Comparison of ENCODE assay signal across 10 cellular contexts in genomic region chr1:144002141-144002881, GRCh38. TPM values are rescaled to one million over a fixed set of nuclear protein-coding genes. Genes with fewer than 3 reads are reported as not detected.
A peak's percentile ranks its signal among the peaks of the same experiment; 100 is the strongest.
DNase-seq lines count a peak whose midpoint lies in the region; ATAC-seq, FAIRE-seq and TF ChIP-seq lines count a peak whose summit lies in the region.
"Not testable (repeated sequence)": the region's sequence is repeated elsewhere in the genome, so short reads cannot be mapped to it uniquely, and the experiment has no call there.
"Had no signal": no experiment of that assay in that cellular context is flagged by ENCODE, and none has a peak within 500 bp of the region (broad histone marks: within the 10 kb centered on the region; RNA-seq: fewer than 3 reads in every experiment).

No MANE protein-coding gene starts in this region.

- H3K9ac ChIP-seq in Karpas-422 (ENCODE audit: low read length); endothelial cell of umbilical vein (replicated peaks; ENCODE audit: extremely low read depth, insufficient read depth, low read length): not testable (repeated sequence)

- H3K4me1 ChIP-seq in Karpas-422 (ENCODE audit: low read length); endothelial cell of umbilical vein (ENCODE audit: control insufficient read depth, extremely low read depth, insufficient read depth, low read length); left lung: not testable (repeated sequence)

- H3K36me3 ChIP-seq in Karpas-422 (ENCODE audit: insufficient read depth, low read length); endothelial cell of umbilical vein (ENCODE audit: control insufficient read depth in 2 of 2, extremely low read depth in 1 of 2, insufficient read depth in 2 of 2, low read length in 2 of 2); left lung: not testable (repeated sequence)

- not testable (repeated sequence) for H4K20me1 ChIP-seq in Karpas-422 (ENCODE audit: insufficient read depth, low read depth, low read length); endothelial cell of umbilical vein (replicated peaks; ENCODE audit: control insufficient read depth, extremely low read depth, insufficient read depth, low read length)

- BruUV-seq in endothelial cell of umbilical vein (replicated peaks; lab: Mats Ljungman, UMichigan), result not testable (repeated sequence)

- POLR2A ChIA-PET in WTC11 (lab: Charles Lee); endothelial cell of umbilical vein (lab: Charles Lee): not testable (repeated sequence)

- ATAC-seq in GM18498 (IDR thresholded peaks at IDR 0.05; ENCODE audit: unreplicated experiment) (peak; percentile 76), GM19467 (IDR thresholded peaks at IDR 0.05; ENCODE audit: unreplicated experiment) (peak; percentile 83), HG02642 (IDR thresholded peaks at IDR 0.05; ENCODE audit: poor library complexity, unreplicated experiment) (peak; percentile 86), WTC11 (peak; percentile 93), left lung (peak; percentile 81)
- peak; percentile 70 to 76 for ATAC-seq in stimulated activated naive B cell treated with anti-CD40 and anti-IgM and Interleukin-4, amounts not matched to agents 10 μg/mL and 1 μg/mL and 100 μg/mL, for 72 hours (replicated peaks)

- H3K4me3 Mint-ChIP-seq in WTC11; stimulated activated naive B cell treated with anti-CD40 and anti-IgM and Interleukin-4, amounts not matched to agents 10 μg/mL and 1 μg/mL and 100 μg/mL, for 72 hours: not testable (repeated sequence)

- not testable (repeated sequence) for H3K9me3 ChIP-seq in Karpas-422 (ENCODE audit: low read length); endothelial cell of umbilical vein (replicated peaks; ENCODE audit: control insufficient read depth, insufficient read depth, low read length); left lung

- not testable (repeated sequence) for H3K9me1 ChIP-seq in endothelial cell of umbilical vein (replicated peaks; ENCODE audit: control insufficient read depth, extremely low read depth, insufficient read depth, low read length)

- TF ChIP-seq CTCF in WTC11 (IDR thresholded peaks at IDR 0.05); endothelial cell of umbilical vein (IDR thresholded peaks at IDR 0.05; ENCODE audit: extremely low read depth in 1 of 2, insufficient read depth in 1 of 2, low read depth in 1 of 2, low read length in 2 of 2); left lung (IDR thresholded peaks at IDR 0.05): not testable (repeated sequence)

- dilution Hi-C loops in endothelial cell of umbilical vein (cut with MboI; ENCODE audit: extremely low pct_ligation_motif_present, low sequenced_read_pairs), result not testable (repeated sequence)

- not testable (repeated sequence) for H3K27me3 Mint-ChIP-seq in WTC11 (ENCODE audit: low read depth); stimulated activated naive B cell treated with anti-CD40 and anti-IgM and Interleukin-4, amounts not matched to agents 10 μg/mL and 1 μg/mL and 100 μg/mL, for 72 hours

- not testable (repeated sequence) for H3K27me3 ChIP-seq in Karpas-422 (ENCODE audit: low read length); endothelial cell of umbilical vein (ENCODE audit: control insufficient read depth in 2 of 2, insufficient read depth in 2 of 2, low read length in 2 of 2); left lung

- not testable (repeated sequence) for H3K27ac Mint-ChIP-seq in WTC11; stimulated activated naive B cell treated with anti-CD40 and anti-IgM and Interleukin-4, amounts not matched to agents 10 μg/mL and 1 μg/mL and 100 μg/mL, for 72 hours

- H3K36me3 Mint-ChIP-seq in WTC11; stimulated activated naive B cell treated with anti-CD40 and anti-IgM and Interleukin-4, amounts not matched to agents 10 μg/mL and 1 μg/mL and 100 μg/mL, for 72 hours: not testable (repeated sequence)

- H3K9me3 Mint-ChIP-seq in WTC11; stimulated activated naive B cell treated with anti-CD40 and anti-IgM and Interleukin-4, amounts not matched to agents 10 μg/mL and 1 μg/mL and 100 μg/mL, for 72 hours: not testable (repeated sequence)

- FAIRE-seq in endothelial cell of umbilical vein (lab: Jason Lieb, UNC), result not testable (repeated sequence)

- not testable (repeated sequence) for H3K9me2 ChIP-seq in Karpas-422 (replicated peaks; ENCODE audit: insufficient read depth, low read length)

- H3K27ac ChIP-seq in Karpas-422 (ENCODE audit: low read length); endothelial cell of umbilical vein (ENCODE audit: insufficient read depth, low read depth, low read length); left lung: not testable (repeated sequence)

- not testable (repeated sequence) for H3K79me2 ChIP-seq in Karpas-422 (ENCODE audit: low read length); endothelial cell of umbilical vein (ENCODE audit: control insufficient read depth, insufficient read depth, low read length)

- CTCF ChIA-PET in WTC11 (lab: Charles Lee); endothelial cell of umbilical vein (lab: Charles Lee): not testable (repeated sequence)

- not testable (repeated sequence) for H2AFZ ChIP-seq in Karpas-422 (ENCODE audit: low read length); endothelial cell of umbilical vein (ENCODE audit: low read depth, low read length)

- TF ChIP-seq POLR2A in endothelial cell of umbilical vein (IDR thresholded peaks at IDR 0.05; ENCODE audit: low read depth, low read length), result not testable (repeated sequence)

- H3K4me3 ChIP-seq in Karpas-422 (ENCODE audit: low read length); endothelial cell of umbilical vein (replicated peaks in 1 of 3; ENCODE audit: insufficient read depth in 1 of 3, low read depth in 1 of 3, low read length in 3 of 3); left lung: not testable (repeated sequence)

- not testable (repeated sequence) for H3K4me1 Mint-ChIP-seq in WTC11; stimulated activated naive B cell treated with anti-CD40 and anti-IgM and Interleukin-4, amounts not matched to agents 10 μg/mL and 1 μg/mL and 100 μg/mL, for 72 hours

- intact Hi-C loops in endothelial cell of umbilical vein (cut with micrococcal nuclease); left lung (cut with DNase I): not testable (repeated sequence)

- DNase-seq in Karpas-422 (peak; percentile 45), endothelial cell of umbilical vein (ENCODE audit: low read depth, low spot score) (peak; percentile 40)
- DNase-seq in WTC11 (ENCODE audit: low spot score); left lung; stimulated activated naive B cell treated with anti-CD40 and anti-IgM and Interleukin-4, amounts not matched to agents 10 μg/mL and 1 μg/mL and 100 μg/mL, for 72 hours: not testable (repeated sequence)

- H3K4me2 ChIP-seq in Karpas-422 (ENCODE audit: low read depth, low read length, poor library complexity, severe bottlenecking); endothelial cell of umbilical vein (ENCODE audit: insufficient read depth, low read length): not testable (repeated sequence)

RNA-seq across cellular contexts. Expression of gene FAM72C, which starts 30.5 kb away (rescaled TPM):
- 13.7 and 24.2 TPM in 2 replicates for total RNA-seq in Karpas-422 (2014; rRNA removed; shearing (Covaris generic); ENCODE audit: low replicate concordance)
- 14.7 to 17.5 TPM (median 15.7 TPM) in 3 replicates for total RNA-seq in WTC11 (2021)
- 2.8 and 3.6 TPM in 2 replicates for total RNA-seq in endothelial cell of umbilical vein
- 0.67 and 0.70 TPM in 2 replicates for polyA plus RNA-seq in endothelial cell of umbilical vein
- polyA plus RNA-seq in endothelial cell of umbilical vein (2011; cell fraction: cytosol; rRNA removed), result 1.2 and 1.4 TPM in 2 replicates
- 0.95 and 1.4 TPM in 2 replicates for polyA plus RNA-seq in endothelial cell of umbilical vein (2011; cell fraction: nucleus; rRNA removed)
- polyA plus RNA-seq in endothelial cell of umbilical vein (2012), result 0.71 and 2.0 TPM in 2 replicates
- polyA minus RNA-seq in endothelial cell of umbilical vein, result 0.19 and 0.29 TPM in 2 replicates
- polyA minus RNA-seq in endothelial cell of umbilical vein (2011; cell fraction: cytosol; rRNA and poly(A)+ RNA removed), result 2.6 TPM
- 0.87 TPM in 1 of 2 replicates, not detected in the other for polyA minus RNA-seq in endothelial cell of umbilical vein (2011; cell fraction: nucleus; rRNA and poly(A)+ RNA removed)
- total RNA-seq in left lung, result under 1 TPM; 0.18 to 0.70 TPM
- total RNA-seq: HT-29, smooth muscle cell had no signal
